Comparison of ENCODE assay signal across 22 cellular contexts in genomic region chr5:135596788-135597187, GRCh38. TPM values are rescaled to one million over a fixed set of nuclear protein-coding genes. Genes with fewer than 3 reads are reported as not detected.
A peak's percentile ranks its signal among the peaks of the same experiment; 100 is the strongest.
DNase-seq lines count a peak whose midpoint lies in the region; ATAC-seq, FAIRE-seq and TF ChIP-seq lines count a peak whose summit lies in the region.
"Had no signal": no experiment of that assay in that cellular context is flagged by ENCODE, and none has a peak within 500 bp of the region (broad histone marks: within the 10 kb centered on the region; RNA-seq: fewer than 3 reads in every experiment).

No MANE protein-coding gene starts in this region.

- no peaks in the 10 kb centered on the region for H3K4me1 Mint-ChIP-seq in activated CD8-positive, alpha-beta memory T cell treated with anti-CD3 and anti-CD28 coated beads, Interleukin-2, amount 10 ng/mL, durations not matched to agents 7 days and 5 days
- H3K4me1 Mint-ChIP-seq: IgD-negative memory B cell had no signal

- H3K4me3 ChIP-seq in keratinocyte (ENCODE audit: control insufficient read depth in 2 of 3, extremely low read depth in 1 of 3, insufficient read depth in 2 of 3, low read depth in 1 of 3, low read length in 3 of 3): no peak overlapping the region
- H3K4me3 ChIP-seq: A549, GM23248, HAP-1 had no signal

- TF ChIP-seq CTCF in keratinocyte (optimal IDR thresholded peaks at IDR 0.05 in 1 of 3, IDR thresholded peaks at IDR 0.05 in 1 of 3, conservative IDR thresholded peaks at IDR 0.05 in 1 of 3; ENCODE audit: extremely low read depth in 1 of 3, insufficient read depth in 2 of 3, low read length in 3 of 3): no peak

- peak; percentile 9 for DNase-seq in activated CD8-positive, alpha-beta memory T cell treated with anti-CD3 and anti-CD28 coated beads, Interleukin-2, amount 10 ng/mL, durations not matched to agents 7 days and 5 days
- DNase-seq in activated CD8-positive, alpha-beta memory T cell treated with anti-CD3 and anti-CD28 coated beads, Interleukin-2, amount 50 U/mL, for 4 hours: no peak
- DNase-seq in keratinocyte (ENCODE audit: low read depth, low spot score): no peak
- DNase-seq in NCI-H2029 (lab: John Stamatoyannopoulos, UW): no peak
- DNase-seq in activated CD4-positive, alpha-beta T cell treated with anti-CD3 and anti-CD28 coated beads for 4 hours: no peak
- DNase-seq: AML-193; Caco-2; CD4-positive, alpha-beta T cell; DMS79; GDM1; GM23248 had no signal

- ATAC-seq in activated CD8-positive, alpha-beta memory T cell treated with anti-CD3 and anti-CD28 coated beads, Interleukin-2, amount 10 ng/mL, durations not matched to agents 7 days and 5 days: no peak
- peak; percentile 60 for ATAC-seq in esophagus mucosa
- no peak for ATAC-seq in HG03280 (IDR thresholded peaks at IDR 0.05; ENCODE audit: unreplicated experiment)
- ATAC-seq: A549, HepG2 had no signal

- peaks cover 7% of the 10 kb centered on the region for H3K27me3 Mint-ChIP-seq in activated CD8-positive, alpha-beta memory T cell treated with anti-CD3 and anti-CD28 coated beads, Interleukin-2, amount 10 ng/mL, durations not matched to agents 7 days and 5 days

- no peaks in the 10 kb centered on the region for H3K36me3 Mint-ChIP-seq in activated CD8-positive, alpha-beta memory T cell treated with anti-CD3 and anti-CD28 coated beads, Interleukin-2, amount 10 ng/mL, durations not matched to agents 7 days and 5 days
- H3K36me3 Mint-ChIP-seq: IgD-negative memory B cell had no signal

- H3K9me3 Mint-ChIP-seq in activated CD8-positive, alpha-beta memory T cell treated with anti-CD3 and anti-CD28 coated beads, Interleukin-2, amount 10 ng/mL, durations not matched to agents 7 days and 5 days (ENCODE audit: low read depth): no peaks in the 10 kb centered on the region
- H3K9me3 Mint-ChIP-seq: CD4-positive, alpha-beta T cell; IgD-negative memory B cell had no signal

- H3K27ac Mint-ChIP-seq in activated CD8-positive, alpha-beta memory T cell treated with anti-CD3 and anti-CD28 coated beads, Interleukin-2, amount 10 ng/mL, durations not matched to agents 7 days and 5 days: no peak overlapping the region
- H3K27ac Mint-ChIP-seq: CD4-positive, alpha-beta T cell; IgD-negative memory B cell had no signal

- no peak overlapping the region for H3K27ac ChIP-seq in keratinocyte (ENCODE audit: control insufficient read depth, insufficient read depth, low read length)
- H3K27ac ChIP-seq: 22Rv1, A549, C4-2B, GM23248 had no signal

- no peak overlapping the region for H2AFZ ChIP-seq in keratinocyte (ENCODE audit: control insufficient read depth, low read length)
- H2AFZ ChIP-seq: GM23248 had no signal

- CTCF ChIA-PET in activated CD8-positive, alpha-beta memory T cell treated with anti-CD3 and anti-CD28 coated beads, Interleukin-2, amount 10 ng/mL, durations not matched to agents 7 days and 5 days (lab: Charles Lee): no interaction called here

- FAIRE-seq in keratinocyte (lab: Jason Lieb, UNC): peak; percentile 70
- FAIRE-seq: A549, D721Med, GM12892, GM18507, HepG2 had no signal

- dilution Hi-C loops in keratinocyte (cut with MboI; ENCODE audit: extremely low pct_ligation_motif_present, low sequenced_read_pairs): loop anchor here (25.0 kb wide), 1 partner anchor 141 kb away; no protein-coding TSS in a partner anchor

- no peaks in the 10 kb centered on the region for H3K79me2 ChIP-seq in keratinocyte (ENCODE audit: control insufficient read depth, insufficient read depth, low read length)

- no peak overlapping the region for H3K4me2 ChIP-seq in keratinocyte (ENCODE audit: control insufficient read depth, extremely low read depth, insufficient read depth, low read depth, low read length)
- H3K4me2 ChIP-seq: A549 had no signal

- no peaks in the 10 kb centered on the region for H3K27me3 ChIP-seq in keratinocyte (ENCODE audit: control insufficient read depth, extremely low read depth, insufficient read depth, low read length)

- no peaks in the 10 kb centered on the region for H4K20me1 ChIP-seq in keratinocyte (ENCODE audit: control insufficient read depth, extremely low read depth, insufficient read depth, low read length)

- H3K9me3 ChIP-seq in keratinocyte (ENCODE audit: control insufficient read depth, low read depth, low read length): no peaks in the 10 kb centered on the region
- H3K9me3 ChIP-seq: A549, Caco-2, HAP-1 had no signal

- no peaks in the 10 kb centered on the region for H3K9me1 ChIP-seq in keratinocyte (ENCODE audit: control insufficient read depth, extremely low read depth, insufficient read depth, low read length)

- H3K36me3 ChIP-seq in keratinocyte (ENCODE audit: control insufficient read depth in 2 of 2, extremely low read depth in 1 of 2, insufficient read depth in 2 of 2, low read length in 2 of 2): no peaks in the 10 kb centered on the region
- H3K36me3 ChIP-seq: HAP-1 had no signal

- H3K4me1 ChIP-seq in keratinocyte (ENCODE audit: control insufficient read depth, extremely low read depth, insufficient read depth, low read length): peaks cover 7% of the 10 kb centered on the region
- H3K4me1 ChIP-seq: A549, HAP-1 had no signal

- no peak overlapping the region for H3K4me3 Mint-ChIP-seq in activated CD8-positive, alpha-beta memory T cell treated with anti-CD3 and anti-CD28 coated beads, Interleukin-2, amount 10 ng/mL, durations not matched to agents 7 days and 5 days
- H3K4me3 Mint-ChIP-seq: CD4-positive, alpha-beta T cell; IgD-negative memory B cell had no signal

- H3K9ac ChIP-seq in keratinocyte (ENCODE audit: control insufficient read depth, extremely low read depth, insufficient read depth, low read length): no peak overlapping the region
- H3K9ac ChIP-seq: GM23248 had no signal

RNA-seq across cellular contexts. Expression of gene CXCL14, which starts 18.0 kb away (rescaled TPM):
- not detected for total RNA-seq in activated CD8-positive, alpha-beta memory T cell treated with anti-CD3 and anti-CD28 coated beads, Interleukin-2, amount 10 ng/mL, durations not matched to agents 7 days and 5 days
- 179 TPM for total RNA-seq in esophagus mucosa
- polyA plus RNA-seq in keratinocyte: 14.0 to 613 TPM (median 124 TPM) in 3 replicates
- 62.7 TPM for polyA plus RNA-seq in keratinocyte (2011; ENCODE audit: low read depth)
- polyA plus RNA-seq in keratinocyte (2011; cell fraction: cytosol; rRNA removed): 187 and 211 TPM in 2 replicates
- 167 and 274 TPM in 2 replicates for polyA plus RNA-seq in keratinocyte (2011; cell fraction: nucleus; rRNA removed)
- 17.6 and 308 TPM in 2 replicates for polyA plus RNA-seq in keratinocyte (2012; ENCODE audit: low replicate concordance)
- polyA minus RNA-seq in keratinocyte: 3.3 to 151 TPM (median 22.5 TPM) in 3 replicates
- polyA minus RNA-seq in keratinocyte (2011; cell fraction: cytosol; rRNA and poly(A)+ RNA removed): 101 TPM
- 56.7 and 94.6 TPM in 2 replicates for polyA minus RNA-seq in keratinocyte (2011; cell fraction: nucleus; rRNA and poly(A)+ RNA removed)
- total RNA-seq: Caco-2; CD4-positive, alpha-beta T cell; HepG2 had no signal
- polyA plus RNA-seq: HepG2, IgD-negative memory B cell had no signal

Comparison
In these comparisons a context has a peak if more than half of its experiments do, and no peak if none do; other contexts are left out.
1. RNA of gene CXCL14, which starts 18.0 kb away (total RNA-seq): 179 TPM in esophagus mucosa (single experiment); not detected in activated CD8-positive, alpha-beta memory T cell treated with anti-CD3 and anti-CD28 coated beads, Interleukin-2, amount 10 ng/mL, durations not matched to agents 7 days and 5 days; every median in the first group is over 100 times any median in the second.